Comparison of ENCODE assay signal across 1 cellular context in genomic region chr18:79438089-79438488, GRCh38.
TF ChIP-seq lines count a peak whose summit lies in the region.

No MANE protein-coding gene starts in this region.

TF ChIP-seq in H1, 55 proteins besides CTCF, POLR2A, EP300 and RAD21 (continued from another document):
- TF ChIP-seq, protein P1, sequence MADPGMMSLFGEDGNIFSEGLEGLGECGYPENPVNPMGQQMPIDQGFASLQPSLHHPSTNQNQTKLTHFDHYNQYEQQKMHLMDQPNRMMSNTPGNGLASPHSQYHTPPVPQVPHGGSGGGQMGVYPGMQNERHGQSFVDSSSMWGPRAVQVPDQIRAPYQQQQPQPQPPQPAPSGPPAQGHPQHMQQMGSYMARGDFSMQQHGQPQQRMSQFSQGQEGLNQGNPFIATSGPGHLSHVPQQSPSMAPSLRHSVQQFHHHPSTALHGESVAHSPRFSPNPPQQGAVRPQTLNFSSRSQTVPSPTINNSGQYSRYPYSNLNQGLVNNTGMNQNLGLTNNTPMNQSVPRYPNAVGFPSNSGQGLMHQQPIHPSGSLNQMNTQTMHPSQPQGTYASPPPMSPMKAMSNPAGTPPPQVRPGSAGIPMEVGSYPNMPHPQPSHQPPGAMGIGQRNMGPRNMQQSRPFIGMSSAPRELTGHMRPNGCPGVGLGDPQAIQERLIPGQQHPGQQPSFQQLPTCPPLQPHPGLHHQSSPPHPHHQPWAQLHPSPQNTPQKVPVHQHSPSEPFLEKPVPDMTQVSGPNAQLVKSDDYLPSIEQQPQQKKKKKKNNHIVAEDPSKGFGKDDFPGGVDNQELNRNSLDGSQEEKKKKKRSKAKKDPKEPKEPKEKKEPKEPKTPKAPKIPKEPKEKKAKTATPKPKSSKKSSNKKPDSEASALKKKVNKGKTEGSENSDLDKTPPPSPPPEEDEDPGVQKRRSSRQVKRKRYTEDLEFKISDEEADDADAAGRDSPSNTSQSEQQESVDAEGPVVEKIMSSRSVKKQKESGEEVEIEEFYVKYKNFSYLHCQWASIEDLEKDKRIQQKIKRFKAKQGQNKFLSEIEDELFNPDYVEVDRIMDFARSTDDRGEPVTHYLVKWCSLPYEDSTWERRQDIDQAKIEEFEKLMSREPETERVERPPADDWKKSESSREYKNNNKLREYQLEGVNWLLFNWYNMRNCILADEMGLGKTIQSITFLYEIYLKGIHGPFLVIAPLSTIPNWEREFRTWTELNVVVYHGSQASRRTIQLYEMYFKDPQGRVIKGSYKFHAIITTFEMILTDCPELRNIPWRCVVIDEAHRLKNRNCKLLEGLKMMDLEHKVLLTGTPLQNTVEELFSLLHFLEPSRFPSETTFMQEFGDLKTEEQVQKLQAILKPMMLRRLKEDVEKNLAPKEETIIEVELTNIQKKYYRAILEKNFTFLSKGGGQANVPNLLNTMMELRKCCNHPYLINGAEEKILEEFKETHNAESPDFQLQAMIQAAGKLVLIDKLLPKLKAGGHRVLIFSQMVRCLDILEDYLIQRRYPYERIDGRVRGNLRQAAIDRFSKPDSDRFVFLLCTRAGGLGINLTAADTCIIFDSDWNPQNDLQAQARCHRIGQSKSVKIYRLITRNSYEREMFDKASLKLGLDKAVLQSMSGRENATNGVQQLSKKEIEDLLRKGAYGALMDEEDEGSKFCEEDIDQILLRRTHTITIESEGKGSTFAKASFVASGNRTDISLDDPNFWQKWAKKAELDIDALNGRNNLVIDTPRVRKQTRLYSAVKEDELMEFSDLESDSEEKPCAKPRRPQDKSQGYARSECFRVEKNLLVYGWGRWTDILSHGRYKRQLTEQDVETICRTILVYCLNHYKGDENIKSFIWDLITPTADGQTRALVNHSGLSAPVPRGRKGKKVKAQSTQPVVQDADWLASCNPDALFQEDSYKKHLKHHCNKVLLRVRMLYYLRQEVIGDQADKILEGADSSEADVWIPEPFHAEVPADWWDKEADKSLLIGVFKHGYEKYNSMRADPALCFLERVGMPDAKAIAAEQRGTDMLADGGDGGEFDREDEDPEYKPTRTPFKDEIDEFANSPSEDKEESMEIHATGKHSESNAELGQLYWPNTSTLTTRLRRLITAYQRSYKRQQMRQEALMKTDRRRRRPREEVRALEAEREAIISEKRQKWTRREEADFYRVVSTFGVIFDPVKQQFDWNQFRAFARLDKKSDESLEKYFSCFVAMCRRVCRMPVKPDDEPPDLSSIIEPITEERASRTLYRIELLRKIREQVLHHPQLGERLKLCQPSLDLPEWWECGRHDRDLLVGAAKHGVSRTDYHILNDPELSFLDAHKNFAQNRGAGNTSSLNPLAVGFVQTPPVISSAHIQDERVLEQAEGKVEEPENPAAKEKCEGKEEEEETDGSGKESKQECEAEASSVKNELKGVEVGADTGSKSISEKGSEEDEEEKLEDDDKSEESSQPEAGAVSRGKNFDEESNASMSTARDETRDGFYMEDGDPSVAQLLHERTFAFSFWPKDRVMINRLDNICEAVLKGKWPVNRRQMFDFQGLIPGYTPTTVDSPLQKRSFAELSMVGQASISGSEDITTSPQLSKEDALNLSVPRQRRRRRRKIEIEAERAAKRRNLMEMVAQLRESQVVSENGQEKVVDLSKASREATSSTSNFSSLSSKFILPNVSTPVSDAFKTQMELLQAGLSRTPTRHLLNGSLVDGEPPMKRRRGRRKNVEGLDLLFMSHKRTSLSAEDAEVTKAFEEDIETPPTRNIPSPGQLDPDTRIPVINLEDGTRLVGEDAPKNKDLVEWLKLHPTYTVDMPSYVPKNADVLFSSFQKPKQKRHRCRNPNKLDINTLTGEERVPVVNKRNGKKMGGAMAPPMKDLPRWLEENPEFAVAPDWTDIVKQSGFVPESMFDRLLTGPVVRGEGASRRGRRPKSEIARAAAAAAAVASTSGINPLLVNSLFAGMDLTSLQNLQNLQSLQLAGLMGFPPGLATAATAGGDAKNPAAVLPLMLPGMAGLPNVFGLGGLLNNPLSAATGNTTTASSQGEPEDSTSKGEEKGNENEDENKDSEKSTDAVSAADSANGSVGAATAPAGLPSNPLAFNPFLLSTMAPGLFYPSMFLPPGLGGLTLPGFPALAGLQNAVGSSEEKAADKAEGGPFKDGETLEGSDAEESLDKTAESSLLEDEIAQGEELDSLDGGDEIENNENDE (IDR thresholded peaks at IDR 0.05; ENCODE audit: insufficient replicate concordance, low read length): no peak
- TF ChIP-seq SIX5 (IDR thresholded peaks at IDR 0.05; ENCODE audit: low read depth, low read length) (no peak), TAF7 (optimal IDR thresholded peaks at IDR 0.05; ENCODE audit: borderline replicate concordance, low read depth, low read length) (no peak)
